Comparison of ENCODE assay signal across 19 cellular contexts in the genomic region with DNA sequence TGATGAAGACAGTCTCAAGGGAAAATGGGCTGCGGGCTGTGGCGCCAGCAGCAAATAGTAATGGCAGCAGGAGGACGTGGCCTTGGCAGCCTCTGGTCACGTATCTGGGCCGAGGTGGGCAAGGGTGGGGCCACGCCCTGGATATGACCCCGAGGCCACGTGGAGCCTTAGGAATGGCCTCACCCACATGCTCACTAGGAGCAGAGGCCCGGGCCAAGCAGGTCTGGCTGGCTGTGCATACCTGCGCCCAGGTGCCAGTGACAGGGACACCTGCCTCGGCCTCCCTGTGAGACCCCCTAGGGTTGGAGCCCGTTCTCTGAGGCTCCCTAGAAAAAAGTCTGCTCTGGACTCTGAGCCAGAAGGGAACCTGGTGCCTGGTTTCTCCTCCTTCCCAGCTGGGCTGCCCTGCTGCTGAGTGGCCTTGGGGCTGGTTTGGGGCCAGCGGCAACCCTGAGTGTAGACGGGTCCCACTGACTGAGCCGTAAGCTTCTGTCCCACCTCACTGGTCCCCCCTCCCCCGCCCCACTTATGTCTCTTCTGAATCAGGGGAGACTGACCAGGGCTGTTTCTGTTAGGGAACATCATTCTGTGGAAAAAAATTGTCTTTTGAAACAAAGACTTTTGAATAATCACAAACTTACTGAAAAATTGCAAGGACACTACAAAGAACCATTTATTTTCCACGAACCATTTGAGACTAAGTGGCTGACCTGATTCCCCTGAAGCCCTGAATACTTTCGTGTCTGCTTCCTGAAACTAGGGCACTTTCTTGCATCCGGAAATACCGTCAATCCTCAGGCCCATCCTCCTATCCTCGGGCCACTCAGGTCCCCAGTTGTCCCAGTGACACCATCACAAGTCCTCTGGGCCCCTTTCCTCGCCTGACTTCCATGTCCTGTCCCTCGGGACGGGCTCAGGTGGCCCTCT.
A peak's percentile ranks its signal among the peaks of the same experiment; 100 is the strongest.
DNase-seq lines count a peak whose midpoint lies in the region; ATAC-seq and TF ChIP-seq lines count a peak whose summit lies in the region.
"Had no signal": no experiment of that assay in that cellular context is flagged by ENCODE, and none has a peak within 500 bp of the region (broad histone marks: within the 10 kb centered on the region; RNA-seq: fewer than 3 reads in every experiment).

No MANE protein-coding gene starts in this region.

- peaks cover 45% of the 10 kb centered on the region for H3K4me1 ChIP-seq in left ventricle myocardium inferior
- H3K4me1 ChIP-seq in RWPE2 (ENCODE audit: insufficient read depth, poor library complexity, severe bottlenecking): no peaks in the 10 kb centered on the region
- H3K4me1 ChIP-seq: Caco-2 had no signal

- TF ChIP-seq CTCF in left ventricle myocardium inferior (IDR thresholded peaks at IDR 0.05; ENCODE audit: borderline replicate concordance) (no peak), RWPE2 (IDR thresholded peaks at IDR 0.05; ENCODE audit: poor library complexity, severe bottlenecking) (no peak), nephron progenitor cell (IDR thresholded peaks at IDR 0.05) (no peak)

- no peak for ATAC-seq in left cardiac atrium
- 0 out of 3 replicates have a peak, but pooled peaks have one; percentile 51 for ATAC-seq in RWPE2 (ENCODE audit: low read depth)
- no peak for ATAC-seq in GM18867 (IDR thresholded peaks at IDR 0.05; ENCODE audit: unreplicated experiment)
- ATAC-seq: naive thymus-derived CD8-positive, alpha-beta T cell had no signal

- H3K27ac ChIP-seq in left ventricle myocardium inferior (replicated peaks) (peak overlapping the region; percentile 27), RWPE2 (ENCODE audit: poor library complexity, severe bottlenecking) (no peak overlapping the region)
- H3K27ac ChIP-seq: thoracic aorta had no signal

- intact Hi-C loops in left ventricle myocardium inferior (cut with micrococcal nuclease): no loop called here
- intact Hi-C loops in left cardiac atrium (cut with DNase I): no loop called here

- H3K36me3 ChIP-seq in left ventricle myocardium inferior (peaks cover 4% of the 10 kb centered on the region), RWPE2 (ENCODE audit: low read depth) (no peaks in the 10 kb centered on the region)
- H3K36me3 ChIP-seq: thoracic aorta had no signal

- no peak for DNase-seq in left ventricle myocardium inferior
- DNase-seq in left cardiac atrium: no peak
- no peak for DNase-seq in RWPE2 (ENCODE audit: low spot score)
- no peak for DNase-seq in nephron progenitor cell
- peak; percentile 63 for DNase-seq in ureter (ENCODE audit: low spot score)
- DNase-seq in NCI-H1436 (lab: John Stamatoyannopoulos, UW): no peak
- DNase-seq in NCI-H1105 (lab: John Stamatoyannopoulos, UW): no peak
- DNase-seq: activated CD4-positive, CD25-positive, alpha-beta regulatory T cell treated with anti-CD3 and anti-CD28 coated beads, Interleukin-2, amount 50 U/mL, for 72 hours; activated naive CD4-positive, alpha-beta T cell treated with Interleukin-2 at 50 U/mL for 16 hours; activated T-cell treated with anti-CD3 and anti-CD28 coated beads, Interleukin-2, amount 50 U/mL, for 1 hour; Caco-2; NCI-H1417; SIG-M5; stimulated activated naive CD4-positive, alpha-beta T cell had no signal

- no peaks in the 10 kb centered on the region for H3K27me3 ChIP-seq in left ventricle myocardium inferior (ENCODE audit: low read depth)
- H3K27me3 ChIP-seq in RWPE2 (ENCODE audit: insufficient read depth, poor library complexity, severe bottlenecking): no peaks in the 10 kb centered on the region

- H3K9me3 Mint-ChIP-seq in nephron progenitor cell: no peaks in the 10 kb centered on the region
- H3K9me3 Mint-ChIP-seq: naive thymus-derived CD8-positive, alpha-beta T cell had no signal

- H3K27ac Mint-ChIP-seq in nephron progenitor cell: peak overlapping the region; percentile 59
- H3K27ac Mint-ChIP-seq: B cell had no signal

- no peak overlapping the region for H3K4me3 ChIP-seq in left ventricle myocardium inferior
- no peak overlapping the region for H3K4me3 ChIP-seq in RWPE2 (ENCODE audit: severe bottlenecking)
- H3K4me3 ChIP-seq: smooth muscle cell, thoracic aorta had no signal

- no peaks in the 10 kb centered on the region for H3K27me3 Mint-ChIP-seq in nephron progenitor cell (ENCODE audit: low read depth, poor library complexity)

- H3K4me3 Mint-ChIP-seq in nephron progenitor cell: no peak overlapping the region
- H3K4me3 Mint-ChIP-seq: B cell; naive thymus-derived CD8-positive, alpha-beta T cell had no signal

- H3K9me3 ChIP-seq in left ventricle myocardium inferior (replicated peaks) (no peaks in the 10 kb centered on the region), RWPE2 (ENCODE audit: severe bottlenecking) (no peaks in the 10 kb centered on the region)
- H3K9me3 ChIP-seq: Caco-2, thoracic aorta had no signal

- no peaks in the 10 kb centered on the region for H3K36me3 Mint-ChIP-seq in nephron progenitor cell (ENCODE audit: low read depth)
- H3K36me3 Mint-ChIP-seq: naive thymus-derived CD8-positive, alpha-beta T cell had no signal

- peaks cover 44% of the 10 kb centered on the region for H3K4me1 Mint-ChIP-seq in nephron progenitor cell
- H3K4me1 Mint-ChIP-seq: B cell had no signal
